ENCODE assay signal across 8 cellular contexts in the genomic region with DNA sequence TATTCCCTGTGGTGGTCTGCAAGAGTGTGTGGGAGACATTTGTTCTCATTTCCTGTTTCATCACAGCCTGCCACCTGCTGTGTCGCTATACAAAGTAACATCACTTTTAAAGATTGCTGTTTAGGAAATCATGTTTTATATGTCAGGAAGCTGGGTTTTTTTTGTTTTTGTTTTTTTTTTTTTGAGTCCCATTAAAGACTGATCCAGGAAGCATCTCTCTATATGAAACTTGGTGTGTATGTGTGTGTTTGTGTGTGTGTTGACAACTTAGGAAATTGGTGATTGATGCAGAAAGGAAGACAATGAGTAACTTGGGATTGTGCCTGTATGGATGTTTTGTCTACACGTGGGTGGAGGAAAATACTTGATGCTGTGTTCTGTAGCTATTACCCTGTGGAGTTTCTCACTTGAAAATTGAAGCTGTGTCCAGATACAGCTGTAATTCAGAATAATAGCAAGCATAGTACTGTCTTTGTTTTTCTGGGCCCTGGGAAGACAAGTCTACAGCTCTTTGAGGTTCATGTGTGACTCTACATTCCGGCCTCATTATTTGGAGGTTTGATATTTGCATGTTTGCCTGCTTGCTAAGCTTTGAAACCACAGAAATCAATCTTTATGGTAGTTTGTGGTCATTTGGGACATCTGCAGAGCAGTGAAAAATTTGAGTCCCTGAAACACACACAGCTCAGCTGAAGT. TPM values are rescaled to one million over a fixed set of nuclear protein-coding genes. Genes with fewer than 3 reads are reported as not detected.
A peak's percentile ranks its signal among the peaks of the same experiment; 100 is the strongest.
DNase-seq lines count a peak whose midpoint lies in the region; ATAC-seq and TF ChIP-seq lines count a peak whose summit lies in the region.

No MANE protein-coding gene starts in this region.

- CTCF ChIA-PET in T-cell (lab: Charles Lee), result no interaction called here

- ATAC-seq in GM18867 (IDR thresholded peaks at IDR 0.05; ENCODE audit: unreplicated experiment) (peak; percentile 85), HG02678 (IDR thresholded peaks at IDR 0.05; ENCODE audit: unreplicated experiment) (peak; percentile 93), T-cell (replicated peaks in 1 of 4) (no peak)

- peak overlapping the region; percentile 19 for H3K27ac Mint-ChIP-seq in glutamatergic neuron (ENCODE audit: unreplicated experiment)
- no peak overlapping the region for H3K27ac Mint-ChIP-seq in T-cell

- H3K9me3 Mint-ChIP-seq in glutamatergic neuron (ENCODE audit: unreplicated experiment), result no peaks in the 10 kb centered on the region
- no peaks in the 10 kb centered on the region for H3K9me3 Mint-ChIP-seq in T-cell

- TF ChIP-seq CTCF in glutamatergic neuron (IDR thresholded peaks at IDR 0.05; ENCODE audit: partially characterized antibody, unreplicated experiment) (no peak), spleen (IDR thresholded peaks at IDR 0.05 in 8 of 11, conservative IDR thresholded peaks at IDR 0.05 in 3 of 11) (no peak)

- intact Hi-C loops in spleen (cut with DNase I; ENCODE audit: low total_unique reads), result no loop called here

- H3K4me1 Mint-ChIP-seq in glutamatergic neuron (ENCODE audit: low read depth, unreplicated experiment) (peaks cover 22% of the 10 kb centered on the region), T-cell (peaks cover 3 to 10% (median 5%) of the 10 kb centered on the region in 3 donors)

- H3K27me3 ChIP-seq in spleen (replicated peaks in 1 of 7), result no peaks in the 10 kb centered on the region

- no peak for TF ChIP-seq POLR2A in spleen (IDR thresholded peaks at IDR 0.05)

- H3K4me3 ChIP-seq in spleen, result no peak overlapping the region

- no peaks in the 10 kb centered on the region for H3K36me3 ChIP-seq in spleen

- H3K4me1 ChIP-seq in spleen, result peaks cover 4 to 22% (median 15%) of the 10 kb centered on the region in 6 donors

- H3K27me3 Mint-ChIP-seq in glutamatergic neuron (ENCODE audit: unreplicated experiment) (no peaks in the 10 kb centered on the region), T-cell (peaks cover 0 to 16% of the 10 kb centered on the region in 2 donors)

- DNase-seq in NCI-H2107 (lab: John Stamatoyannopoulos, UW) (peak; percentile 28), glutamatergic neuron (no peak), T-cell (no peak), spleen (no peak), NCI-H187 (lab: John Stamatoyannopoulos, UW) (no peak)
- no peak for DNase-seq in activated naive CD4-positive, alpha-beta T cell treated with anti-CD3 and anti-CD28 coated beads, Interleukin-2, amount 50 U/mL, for 16 hours

- H3K9me3 ChIP-seq in spleen, result peaks cover 0 to 4% (median 0%) of the 10 kb centered on the region in 8 donors

- H3K4me3 Mint-ChIP-seq in glutamatergic neuron (ENCODE audit: unreplicated experiment) (no peak overlapping the region), T-cell (no peak overlapping the region)

- H3K36me3 Mint-ChIP-seq in glutamatergic neuron (ENCODE audit: unreplicated experiment), result no peaks in the 10 kb centered on the region
- no peaks in the 10 kb centered on the region for H3K36me3 Mint-ChIP-seq in T-cell

- WGBS in spleen, 5 donors, result 21 to 30% (median 24%) methylated on average over 3 of the region's 3 CpGs

- POLR2A ChIA-PET in T-cell (lab: Charles Lee), result no interaction called here

- no peak overlapping the region for H3K27ac ChIP-seq in spleen

RNA-seq across cellular contexts. Expression of gene LAMC1, which starts 47.9 kb away (rescaled TPM):
- total RNA-seq in glutamatergic neuron (ENCODE audit: unreplicated experiment), result 51.8 TPM
- total RNA-seq in T-cell, result 1 to 10 TPM in 3 of 5 donors, under 1 TPM in 2; 0.30 to 3.1 (median 2.1) TPM
- 10 to 100 TPM; 21.8 to 38.5 (median 35.1) TPM for total RNA-seq in spleen
- polyA plus RNA-seq in spleen, result 1 to 10 TPM; 2.7 to 4.9 (median 4.5) TPM

Comparison
In these comparisons a context has a peak if more than half of its experiments do, and no peak if none do; other contexts are left out.
1. ATAC-seq: peak in GM18867 (single experiment) and HG02678 (single experiment); none in T-cell (0 of 4).
2. RNA of gene LAMC1, which starts 47.9 kb away (total RNA-seq): 51.8 TPM in glutamatergic neuron (single experiment) and 21.8 to 38.5 TPM in spleen; 0.30 to 3.1 TPM in T-cell; every median in the first group is over 4 times any median in the second.